17 cellular contexts compared by ENCODE assay signal in the genomic region with DNA sequence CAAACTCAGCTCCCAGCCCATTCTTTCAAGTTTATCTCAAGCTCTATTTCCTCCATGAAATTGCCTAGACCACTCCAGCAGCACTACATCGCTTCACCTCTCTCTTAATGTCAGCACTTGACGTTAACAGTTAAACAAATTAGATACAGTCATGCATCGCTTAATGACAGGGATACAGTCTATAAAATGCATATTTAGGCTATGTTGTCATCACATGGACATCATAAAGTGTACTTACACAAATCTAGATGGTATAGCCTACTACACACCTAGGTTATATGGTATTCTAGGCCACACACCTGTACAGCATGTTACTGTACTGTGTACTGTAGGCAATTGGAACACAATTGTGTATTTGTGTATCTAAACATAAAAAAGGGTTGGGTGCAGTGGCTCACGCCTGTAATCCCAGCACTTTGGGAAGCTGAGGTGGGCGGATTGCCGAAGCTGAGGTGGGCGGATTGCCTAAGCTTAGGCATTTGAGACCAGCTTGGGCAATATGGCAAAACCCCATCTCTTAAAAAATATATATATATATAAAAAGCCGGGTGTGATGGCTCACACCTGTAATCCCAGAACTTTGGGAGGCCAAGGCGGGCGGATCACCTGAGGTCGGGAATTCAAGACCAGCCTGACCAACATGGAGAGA.
"Had no signal": no experiment of that assay in that cellular context is flagged by ENCODE, and none has a peak within 500 bp of the region (broad histone marks: within the 10 kb centered on the region; RNA-seq: fewer than 3 reads in every experiment).

No MANE protein-coding gene starts in this region.

- DNase-seq: cortex of kidney; dorsolateral prefrontal cortex; effector CD8-positive, alpha-beta T cell; foreskin melanocyte; head of caudate nucleus; kidney glomerular epithelial cell; mammary epithelial cell; naive thymus-derived CD8-positive, alpha-beta T cell; psoas muscle; retina; right lobe of liver; stimulated activated CD4-positive, alpha-beta T cell treated with anti-CD3 and anti-CD28 coated beads, Interleukin-1b, Interleukin-23, amount 100 ng/mL, for 48 hours; stimulated activated naive CD4-positive, alpha-beta T cell; stomach; substantia nigra; trophoblast cell had no signal

- ATAC-seq: left lobe of liver; naive thymus-derived CD8-positive, alpha-beta T cell; psoas muscle; right lobe of liver had no signal
